1 cellular context compared by ENCODE assay signal in the genomic region with DNA sequence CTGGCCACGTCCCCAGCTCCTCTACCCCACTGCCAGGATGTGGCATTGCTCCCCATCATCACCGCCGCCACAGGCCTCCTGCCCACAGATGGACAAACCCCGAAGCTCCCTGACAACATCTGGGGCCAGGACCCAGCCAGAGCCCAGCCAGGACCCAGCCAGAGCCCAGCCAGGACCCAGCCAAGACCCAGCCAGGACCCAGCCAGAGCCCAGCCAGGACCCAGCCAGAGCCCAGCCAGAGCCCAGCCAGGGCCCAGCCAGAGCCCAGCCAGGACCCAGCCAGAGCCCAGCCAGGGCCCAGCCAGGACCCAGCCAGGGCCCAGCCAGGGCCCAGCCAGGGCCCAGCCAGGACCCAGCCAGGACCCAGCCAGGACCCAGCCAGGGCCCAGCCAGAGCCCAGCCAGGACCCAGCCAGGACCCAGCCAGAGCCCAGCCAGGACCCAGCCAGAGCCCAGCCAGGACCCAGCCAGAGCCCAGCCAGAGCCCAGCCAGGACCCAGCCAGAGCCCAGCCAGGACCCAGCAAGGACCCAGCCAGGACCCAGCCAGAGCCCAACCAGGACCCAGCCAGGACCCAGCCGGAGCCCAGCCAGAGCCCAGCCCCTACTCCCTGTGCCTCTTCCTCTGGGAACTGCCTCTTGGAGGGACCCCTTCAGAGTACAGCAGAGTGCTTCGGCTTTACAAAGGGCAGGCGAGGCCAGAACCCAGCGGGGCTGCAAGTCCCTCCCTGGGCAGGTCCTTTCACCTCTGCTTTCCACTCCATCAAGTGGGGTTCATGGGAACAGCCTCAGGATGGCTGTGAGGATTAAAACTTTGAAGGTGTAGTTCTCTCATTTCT.
TF ChIP-seq lines count a peak whose summit lies in the region.

No MANE protein-coding gene starts in this region.

TF ChIP-seq in H1, 55 proteins besides CTCF, POLR2A, EP300 and RAD21:
- no peak for TF ChIP-seq HDAC2 (IDR thresholded peaks at IDR 0.05; ENCODE audit: borderline replicate concordance in 1 of 2, low read depth in 2 of 2, low read length in 2 of 2)
- no peak for TF ChIP-seq CEBPB (IDR thresholded peaks at IDR 0.05; ENCODE audit: low read depth, low read length)
- no peak for TF ChIP-seq FOSL1 (IDR thresholded peaks at IDR 0.05; ENCODE audit: insufficient read depth, low read depth, low read length)
- TF ChIP-seq, protein P1, sequence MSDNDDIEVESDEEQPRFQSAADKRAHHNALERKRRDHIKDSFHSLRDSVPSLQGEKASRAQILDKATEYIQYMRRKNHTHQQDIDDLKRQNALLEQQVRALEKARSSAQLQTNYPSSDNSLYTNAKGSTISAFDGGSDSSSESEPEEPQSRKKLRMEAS (IDR thresholded peaks at IDR 0.05) = no peak
- TF ChIP-seq, protein P2, sequence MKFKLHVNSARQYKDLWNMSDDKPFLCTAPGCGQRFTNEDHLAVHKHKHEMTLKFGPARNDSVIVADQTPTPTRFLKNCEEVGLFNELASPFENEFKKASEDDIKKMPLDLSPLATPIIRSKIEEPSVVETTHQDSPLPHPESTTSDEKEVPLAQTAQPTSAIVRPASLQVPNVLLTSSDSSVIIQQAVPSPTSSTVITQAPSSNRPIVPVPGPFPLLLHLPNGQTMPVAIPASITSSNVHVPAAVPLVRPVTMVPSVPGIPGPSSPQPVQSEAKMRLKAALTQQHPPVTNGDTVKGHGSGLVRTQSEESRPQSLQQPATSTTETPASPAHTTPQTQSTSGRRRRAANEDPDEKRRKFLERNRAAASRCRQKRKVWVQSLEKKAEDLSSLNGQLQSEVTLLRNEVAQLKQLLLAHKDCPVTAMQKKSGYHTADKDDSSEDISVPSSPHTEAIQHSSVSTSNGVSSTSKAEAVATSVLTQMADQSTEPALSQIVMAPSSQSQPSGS (IDR thresholded peaks at IDR 0.05; ENCODE audit: low read length) = no peak
- TF ChIP-seq CHD2 (IDR thresholded peaks at IDR 0.05; ENCODE audit: low read length) = no peak
- TF ChIP-seq CHD1 (IDR thresholded peaks at IDR 0.05; ENCODE audit: low read depth, low read length) = no peak
- TF ChIP-seq BACH1 (IDR thresholded peaks at IDR 0.05; ENCODE audit: low read length) = no peak
- TF ChIP-seq NANOG (IDR thresholded peaks at IDR 0.05; ENCODE audit: insufficient read depth, low read depth, low read length, poor library complexity, severe bottlenecking) = no peak
- TF ChIP-seq SIX5 (IDR thresholded peaks at IDR 0.05; ENCODE audit: low read depth, low read length) = no peak
- no peak for TF ChIP-seq JUN (IDR thresholded peaks at IDR 0.05; ENCODE audit: low read depth, low read length)
- TF ChIP-seq CBX5 (IDR thresholded peaks at IDR 0.05; ENCODE audit: low read depth, low read length) = no peak
- no peak for TF ChIP-seq NRF1 (IDR thresholded peaks at IDR 0.05; ENCODE audit: low read depth, low read length)
- TF ChIP-seq SIN3A (conservative IDR thresholded peaks at IDR 0.05 in 1 of 2, IDR thresholded peaks at IDR 0.05 in 1 of 2; ENCODE audit: low read depth in 1 of 2, low read length in 2 of 2) = no peak
- TF ChIP-seq GTF2F1 (IDR thresholded peaks at IDR 0.05; ENCODE audit: borderline replicate concordance, low read depth, low read length) = no peak
